In genomic region chr20:5030348-5031205, GRCh38 we compare ENCODE assay signal across 27 cellular contexts. TPM values are rescaled to one million over a fixed set of nuclear protein-coding genes. Genes with fewer than 3 reads are reported as not detected.
DNase-seq lines count a peak whose midpoint lies in the region; ATAC-seq and TF ChIP-seq lines count a peak whose summit lies in the region.
"Had no signal": no experiment of that assay in that cellular context is flagged by ENCODE, and none has a peak within 500 bp of the region (broad histone marks: within the 10 kb centered on the region; RNA-seq: fewer than 3 reads in every experiment).

No MANE protein-coding gene starts in this region.

- no peak for DNase-seq in GM23338 (ENCODE audit: low spot score)
- DNase-seq in OCI-LY7 (ENCODE audit: low spot score), result no peak
- peak; percentile 26 for DNase-seq in medulla oblongata (ENCODE audit: extremely low spot score)
- peak; percentile 17 for DNase-seq in spleen
- no peak for DNase-seq in NCI-H82 treated with DMSO at 0.1 percent for 48 hours (lab: John Stamatoyannopoulos, UW; ENCODE audit: unreplicated experiment)
- DNase-seq in kidney glomerular epithelial cell (lab: John Stamatoyannopoulos, UW), result no peak
- DNase-seq: activated CD4-positive, alpha-beta T cell treated with anti-CD3 and anti-CD28 coated beads, Interleukin-2, amount 10 ng/mL, durations not matched to agents 24 days and 14 days; activated naive CD4-positive, alpha-beta T cell treated with anti-CD3 and anti-CD28 coated beads for 36 hours; adrenal gland; CD8-positive, alpha-beta T cell; DMS 273 treated with DMSO at 0.1 percent for 48 hours; left ventricle myocardium superior; NCI-H1105 treated with DMSO at 0.1 percent for 48 hours; NCI-H1930; NCI-H69; nephron progenitor cell; OCI-M1; sigmoid colon; stimulated activated CD4-positive, alpha-beta T cell treated with anti-CD3 and anti-CD28 coated beads, Interleukin-15, amount 100 ng/mL, for 24 hours; stimulated activated naive CD4-positive, alpha-beta T cell; T-helper 9 cell had no signal

- H3K4me3 Mint-ChIP-seq in GM23338, result no peak overlapping the region
- H3K4me3 Mint-ChIP-seq: activated CD4-positive, alpha-beta T cell treated with anti-CD3 and anti-CD28 coated beads, Interleukin-2, amount 10 ng/mL, durations not matched to agents 24 days and 14 days; activated naive CD4-positive, alpha-beta T cell treated with anti-CD3 and anti-CD28 coated beads for 36 hours; activated T-helper 1 cell treated with anti-CD3 and anti-CD28 coated beads, Interleukin-12 subunit alpha, Interleukin-12 subunit beta, Interleukin-2, Interleukin-4 antibody, amounts not matched to agents 30 ng/mL and 10 ng/mL and 1 ng/mL, durations not matched to agents 14 hours and 24 hours and 36 hours; CD8-positive, alpha-beta T cell; nephron progenitor cell had no signal

- H3K4me2 ChIP-seq in GM23338 (no peak overlapping the region), OCI-LY7 (ENCODE audit: low read length) (peak overlapping the region; percentile 56)

- POLR2A ChIA-PET in OCI-LY7 (lab: Charles Lee), result interaction anchor here (0.6 to 1.0 kb wide), 5 partner anchors 11 to 1567 kb away, joined by 3 to 5 read pairs (median 4); no protein-coding TSS in a partner anchor

- H3K4me1 ChIP-seq in GM23338 (ENCODE audit: insufficient read depth) (no peaks in the 10 kb centered on the region), OCI-LY7 (ENCODE audit: insufficient read depth, low read length, poor library complexity, severe bottlenecking) (peaks cover 13% of the 10 kb centered on the region), spleen (peaks cover 0 to 21% (median 4%) of the 10 kb centered on the region in 6 donors)
- H3K4me1 ChIP-seq: body of pancreas, sigmoid colon had no signal

- H3F3A ChIP-seq in GM23338 (replicated peaks; ENCODE audit: low read depth), result no peaks in the 10 kb centered on the region

- H4K20me1 ChIP-seq in GM23338 (replicated peaks; ENCODE audit: insufficient read depth) (no peaks in the 10 kb centered on the region), OCI-LY7 (ENCODE audit: insufficient read depth, low read length) (no peaks in the 10 kb centered on the region)

- H3K27me3 ChIP-seq in GM23338 (ENCODE audit: insufficient read depth) (no peaks in the 10 kb centered on the region), spleen (replicated peaks in 1 of 7) (no peaks in the 10 kb centered on the region)
- H3K27me3 ChIP-seq: adrenal gland, body of pancreas, sigmoid colon had no signal

- H3K79me2 ChIP-seq in GM23338 (replicated peaks; ENCODE audit: insufficient read depth) (no peaks in the 10 kb centered on the region), OCI-LY7 (ENCODE audit: insufficient read depth, low read depth, low read length) (no peaks in the 10 kb centered on the region)

- H3K9me3 Mint-ChIP-seq in GM23338, result peaks cover 7% of the 10 kb centered on the region
- H3K9me3 Mint-ChIP-seq: activated CD4-positive, alpha-beta T cell treated with anti-CD3 and anti-CD28 coated beads, Interleukin-2, amount 10 ng/mL, durations not matched to agents 24 days and 14 days; activated naive CD4-positive, alpha-beta T cell treated with anti-CD3 and anti-CD28 coated beads for 36 hours; activated T-helper 1 cell treated with anti-CD3 and anti-CD28 coated beads, Interleukin-12 subunit alpha, Interleukin-12 subunit beta, Interleukin-2, Interleukin-4 antibody, amounts not matched to agents 30 ng/mL and 10 ng/mL and 1 ng/mL, durations not matched to agents 14 hours and 24 hours and 36 hours; CD8-positive, alpha-beta T cell had no signal

- H3K27ac ChIP-seq in GM23338 (ENCODE audit: low read depth) (no peak overlapping the region), OCI-LY7 (ENCODE audit: low read depth, low read length, poor library complexity, severe bottlenecking) (no peak overlapping the region), spleen (peak overlapping the region in 1 of 8 donors; percentile 44)
- H3K27ac ChIP-seq: adrenal gland, body of pancreas, sigmoid colon had no signal

- H3K9me3 ChIP-seq in OCI-LY7 (ENCODE audit: low read length) (no peaks in the 10 kb centered on the region), spleen (no peaks in the 10 kb centered on the region)
- H3K9me3 ChIP-seq: adrenal gland, body of pancreas, mucosa of descending colon, sigmoid colon had no signal

- H3K36me3 ChIP-seq in GM23338 (ENCODE audit: insufficient read depth) (no peaks in the 10 kb centered on the region), OCI-LY7 (ENCODE audit: insufficient read depth, low read length) (no peaks in the 10 kb centered on the region), spleen (no peaks in the 10 kb centered on the region)
- H3K36me3 ChIP-seq: adrenal gland, sigmoid colon had no signal

- 62 to 66% (median 64%) methylated on average over 10 of the region's 10 CpGs for WGBS in spleen, 5 donors

- H3K4me3 ChIP-seq in GM23338, result no peak overlapping the region
- H3K4me3 ChIP-seq in OCI-LY7 (ENCODE audit: low read depth, low read length, poor library complexity, severe bottlenecking), result no peak overlapping the region
- no peak overlapping the region for H3K4me3 ChIP-seq in spleen
- H3K4me3 ChIP-seq: adrenal gland, body of pancreas, mucosa of descending colon, sigmoid colon had no signal

- CTCF ChIA-PET in OCI-LY7 (lab: Charles Lee; ENCODE audit: unreplicated experiment), result no interaction called here

- peaks cover 1% of the 10 kb centered on the region for H3K27me3 Mint-ChIP-seq in GM23338 (ENCODE audit: insufficient read depth, low read depth, poor library complexity)
- H3K27me3 Mint-ChIP-seq: progenitor cell of endocrine pancreas had no signal

- BruUV-seq in OCI-LY7 (replicated peaks; lab: Mats Ljungman, UMichigan), result no TSS peak

- intact Hi-C loops in OCI-LY7 (cut with micrococcal nuclease; ENCODE audit: unreplicated experiment), result no loop called here
- intact Hi-C loops in spleen (cut with DNase I; ENCODE audit: low total_unique reads), result no loop called here

- H3K9me2 ChIP-seq in GM23338 (ENCODE audit: insufficient read depth) (no peaks in the 10 kb centered on the region), OCI-LY7 (ENCODE audit: insufficient read depth, low read length) (no peaks in the 10 kb centered on the region)

- no peak for TF ChIP-seq POLR2A in spleen (IDR thresholded peaks at IDR 0.05)

- H2AFZ ChIP-seq in GM23338, result peak overlapping the region; percentile 18; the same call in 1 of the 2 replicates
- no peak overlapping the region for H2AFZ ChIP-seq in OCI-LY7 (ENCODE audit: low read length)

- ATAC-seq in GM23338, result no peak; the same call in 2 of the 3 replicates
- ATAC-seq in GM21825 (IDR thresholded peaks at IDR 0.05; ENCODE audit: unreplicated experiment), result no peak
- ATAC-seq: body of pancreas; CD8-positive, alpha-beta T cell; left ventricle myocardium superior; mucosa of descending colon; Right ventricle myocardium inferior had no signal

- no peak for TF ChIP-seq CTCF in GM23338 (conservative IDR thresholded peaks at IDR 0.05; ENCODE audit: low read depth in 2 of 2)
- TF ChIP-seq CTCF in OCI-LY7 (conservative IDR thresholded peaks at IDR 0.05; ENCODE audit: low read length), result no peak
- TF ChIP-seq CTCF in spleen (IDR thresholded peaks at IDR 0.05 in 8 of 11, conservative IDR thresholded peaks at IDR 0.05 in 3 of 11), result no peak

- no peak overlapping the region for H3K27ac Mint-ChIP-seq in GM23338
- H3K27ac Mint-ChIP-seq: activated CD4-positive, alpha-beta T cell treated with anti-CD3 and anti-CD28 coated beads, Interleukin-2, amount 10 ng/mL, durations not matched to agents 24 days and 14 days; activated naive CD4-positive, alpha-beta T cell treated with anti-CD3 and anti-CD28 coated beads for 36 hours; activated T-helper 1 cell treated with anti-CD3 and anti-CD28 coated beads, Interleukin-12 subunit alpha, Interleukin-12 subunit beta, Interleukin-2, Interleukin-4 antibody, amounts not matched to agents 30 ng/mL and 10 ng/mL and 1 ng/mL, durations not matched to agents 14 hours and 24 hours and 36 hours; CD8-positive, alpha-beta T cell; nephron progenitor cell; progenitor cell of endocrine pancreas had no signal

- H3K4me1 Mint-ChIP-seq in GM23338, result peaks cover 2% of the 10 kb centered on the region; the same call in 1 of the 3 replicates
- H3K4me1 Mint-ChIP-seq: activated CD4-positive, alpha-beta T cell treated with anti-CD3 and anti-CD28 coated beads, Interleukin-2, amount 10 ng/mL, durations not matched to agents 24 days and 14 days; nephron progenitor cell had no signal

- peaks cover 3% of the 10 kb centered on the region; the same call in 2 of the 3 replicates for H3K36me3 Mint-ChIP-seq in GM23338 (ENCODE audit: low read depth)
- H3K36me3 Mint-ChIP-seq: CD8-positive, alpha-beta T cell had no signal

TF ChIP-seq in GM23338, 12 proteins besides CTCF, POLR2A, EP300 and RAD21 (continues in another document):
- TF ChIP-seq ETS1 (IDR thresholded peaks at IDR 0.05) (no peak), NANOG (IDR thresholded peaks at IDR 0.05; ENCODE audit: borderline replicate concordance) (no peak), JUNB (IDR thresholded peaks at IDR 0.05; ENCODE audit: unreplicated experiment) (no peak), ZNF114 (CRISPR knock-in tag; IDR thresholded peaks at IDR 0.05) (no peak), EZH2phosphoT487 (IDR thresholded peaks at IDR 0.05; ENCODE audit: unreplicated experiment) (no peak), EZH2 (IDR thresholded peaks at IDR 0.05; ENCODE audit: low read depth, unreplicated experiment) (no peak)

RNA-seq across cellular contexts. Expression of gene SLC23A2, which starts 29.3 kb away (rescaled TPM):
- total RNA-seq in GM23338 (2014; rRNA removed; shearing (Covaris generic)), result 13.6 and 20.2 TPM in 2 replicates
- polyA plus RNA-seq in GM23338 (2016; fragmentation: Nextera tagmentation; extraction: Ambion mirVana), result 3.8 and 4.4 TPM in 2 replicates
- total RNA-seq in OCI-LY7 (2014; rRNA removed; shearing (Covaris generic)), result 12.7 and 14.3 TPM in 2 replicates
- 24.2 and 25.7 TPM in 2 replicates for total RNA-seq in OCI-LY7 (2022)
- 10 to 100 TPM; 35.7 to 72.0 (median 50.0) TPM for total RNA-seq in spleen
- 10 to 100 TPM in 2 of 3 donors, 1 to 10 TPM in 1; 5.1 to 10.4 (median 10.4) TPM for polyA plus RNA-seq in spleen

Comparison
In these comparisons a context has a peak if more than half of its experiments do, and no peak if none do; other contexts are left out.
1. DNase-seq: peak in medulla oblongata (single experiment) and spleen (single experiment); none in GM23338 (single experiment), OCI-LY7 (single experiment), NCI-H82 treated with DMSO at 0.1 percent for 48 hours (single experiment) and kidney glomerular epithelial cell (single experiment).